In the genomic region with DNA sequence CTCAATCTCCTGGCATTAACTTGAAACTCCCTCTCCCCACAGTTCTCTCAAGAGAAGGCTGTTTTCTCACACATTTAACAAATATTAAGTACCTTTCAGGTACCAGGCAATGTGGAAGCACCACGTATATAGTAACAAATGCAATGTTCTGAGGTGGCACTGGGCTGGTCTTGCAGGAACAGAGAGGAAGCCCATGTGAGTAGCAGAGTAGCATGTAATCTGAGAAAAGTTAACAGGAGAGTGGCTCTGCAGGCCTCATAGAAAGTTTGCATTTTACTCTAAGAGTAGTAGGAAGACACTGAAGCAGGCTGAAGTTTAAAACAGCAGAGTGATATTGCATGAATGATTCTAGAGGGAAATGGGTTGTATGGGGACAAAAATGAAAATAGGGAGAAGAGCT, we compare ENCODE assay signal across 14 cellular contexts. TPM values are rescaled to one million over a fixed set of nuclear protein-coding genes. Genes with fewer than 3 reads are reported as not detected.
DNase-seq lines count a peak whose midpoint lies in the region; ATAC-seq, FAIRE-seq and TF ChIP-seq lines count a peak whose summit lies in the region.
"Had no signal": no experiment of that assay in that cellular context is flagged by ENCODE, and none has a peak within 500 bp of the region (broad histone marks: within the 10 kb centered on the region; RNA-seq: fewer than 3 reads in every experiment).

No MANE protein-coding gene starts in this region.

- H3K23ac ChIP-seq in H1 (ENCODE audit: insufficient read length) (no peak overlapping the region), neuronal stem cell (ENCODE audit: low read depth, low read length, poor library complexity) (no peak overlapping the region)

- POLR2A ChIA-PET in Panc1 (lab: Charles Lee) = no interaction called here
- POLR2A ChIA-PET in H1 (lab: Charles Lee; ENCODE audit: partially characterized antibody) = interaction anchor here (1.1 kb wide), 1 partner anchor 21 kb away, joined by 3 read pairs; no protein-coding TSS in a partner anchor

- H4K8ac ChIP-seq in H1 (ENCODE audit: extremely low read depth, insufficient read depth, low read length) = no peak overlapping the region
- no peak overlapping the region for H4K8ac ChIP-seq in neuronal stem cell (ENCODE audit: low read depth, low read length)

- H3K79me2 ChIP-seq in GM23338 (replicated peaks; ENCODE audit: insufficient read depth) = no peaks in the 10 kb centered on the region
- H3K79me2 ChIP-seq in H1 (ENCODE audit: control insufficient read depth in 1 of 2, insufficient read depth in 2 of 2, low read length in 2 of 2) = no peaks in the 10 kb centered on the region

- no peak overlapping the region for H2BK20ac ChIP-seq in H1 (ENCODE audit: low read length)

- peak overlapping the region; percentile 52 for H3K56ac ChIP-seq in H1 (replicated peaks; ENCODE audit: insufficient read length, low read depth, low read length)

- peaks cover 60% of the 10 kb centered on the region for H3K4me1 ChIP-seq in GM23338 (ENCODE audit: insufficient read depth)
- peaks cover 28% of the 10 kb centered on the region for H3K4me1 ChIP-seq in Panc1 (ENCODE audit: control insufficient read depth, insufficient read depth, low read length)
- peaks cover 8 to 20% (median 12%) of the 10 kb centered on the region in 4 experiments; a peak in 5 of 7 replicates for H3K4me1 ChIP-seq in H1 (replicated peaks in 1 of 4; ENCODE audit: control insufficient read depth in 3 of 4, insufficient read depth in 4 of 4, low read length in 3 of 4)
- H3K4me1 ChIP-seq in neuronal stem cell (ENCODE audit: control insufficient read depth in 2 of 2, insufficient read depth in 1 of 2, low read depth in 1 of 2, low read length in 2 of 2) = peaks cover 0 to 2% of the 10 kb centered on the region in 2 donors

- no peak overlapping the region for H3K4me3 Mint-ChIP-seq in GM23338

- H3K9me3 Mint-ChIP-seq in GM23338 = no peaks in the 10 kb centered on the region

- intact Hi-C loops in Panc1 (cut with micrococcal nuclease; ENCODE audit: unreplicated experiment) = no loop called here

- no peak for FAIRE-seq in H1 (lab: Jason Lieb, UNC)
- FAIRE-seq: HepG2 had no signal

- no peak for TF ChIP-seq POLR2A in H1 (IDR thresholded peaks at IDR 0.05; ENCODE audit: control extremely low read depth in 1 of 2, low read depth in 2 of 2, low read length in 2 of 2)

- in situ Hi-C loops in Panc1 (cut with HindIII; ENCODE audit: low pct_unique_long_range_greater_than_20kb, low sequenced_read_pairs) = no loop called here

- no peak overlapping the region for H4K5ac ChIP-seq in H1 (ENCODE audit: insufficient read length, low read depth, low read length)

- no peaks in the 10 kb centered on the region for H3K36me3 ChIP-seq in GM23338 (ENCODE audit: insufficient read depth)
- H3K36me3 ChIP-seq in Panc1 (ENCODE audit: control insufficient read depth, insufficient read depth, low read length) = no peaks in the 10 kb centered on the region
- no peaks in the 10 kb centered on the region for H3K36me3 ChIP-seq in H1 (ENCODE audit: control insufficient read depth in 2 of 4, insufficient read depth in 4 of 4, low read length in 3 of 4)
- no peaks in the 10 kb centered on the region for H3K36me3 ChIP-seq in neuronal stem cell (replicated peaks in 1 of 2; ENCODE audit: control insufficient read depth in 2 of 2, insufficient read depth in 2 of 2, low read length in 2 of 2)

- H3K27ac Mint-ChIP-seq in GM23338 = no peak overlapping the region

- TF ChIP-seq EP300 in H1 (IDR thresholded peaks at IDR 0.05; ENCODE audit: borderline replicate concordance in 1 of 2, low read depth in 2 of 2, low read length in 2 of 2) = no peak

- no peak overlapping the region for H2BK12ac ChIP-seq in H1 (ENCODE audit: low read depth, low read length)
- H2BK12ac ChIP-seq in neuronal stem cell (ENCODE audit: low read length) = no peak overlapping the region

- H2BK15ac ChIP-seq in H1 (ENCODE audit: low read length) = peak overlapping the region; percentile 33; the same call in 1 of the 2 replicates
- no peak overlapping the region for H2BK15ac ChIP-seq in neuronal stem cell (ENCODE audit: low read length)

- WGBS in H1 (ENCODE audit: extremely low coverage in 1 of 2, insufficient coverage in 1 of 2, insufficient read length in 1 of 2, insufficient replicate concordance in 2 of 2, low coverage in 1 of 2, low lambda C conversion rate in 2 of 2, missing lambda C conversion rate in 1 of 2), 2 experiments = 35% methylated on average over 1 of the region's 1 CpG; no CpG with 5 or more reads in 1 of the 2 experiments
- no CpG with 5 or more reads among the region's 1 CpG for WGBS in neuronal stem cell (ENCODE audit: extremely low coverage in 2 of 2, insufficient read length in 2 of 2, insufficient replicate concordance in 1 of 2), 2 donors

- TF ChIP-seq CTCF in GM23338 (conservative IDR thresholded peaks at IDR 0.05; ENCODE audit: low read depth in 2 of 2) (no peak), Panc1 (IDR thresholded peaks at IDR 0.05) (no peak), H1 (IDR thresholded peaks at IDR 0.05; ENCODE audit: control extremely low read depth in 1 of 3, insufficient read depth in 1 of 3, low read depth in 1 of 3, low read length in 3 of 3) (no peak)

- H3K9me3 ChIP-seq in Panc1 (ENCODE audit: control insufficient read depth, insufficient read depth, low read depth, low read length) (no peaks in the 10 kb centered on the region), H1 (ENCODE audit: insufficient read depth in 2 of 2, low read depth in 1 of 2, low read length in 1 of 2) (no peaks in the 10 kb centered on the region), neuronal stem cell (replicated peaks in 1 of 2; ENCODE audit: control insufficient read depth in 2 of 2, insufficient read depth in 1 of 2, low read depth in 1 of 2, low read length in 2 of 2) (no peaks in the 10 kb centered on the region)
- H3K9me3 ChIP-seq: Caco-2 had no signal

- no peak overlapping the region for H3K4me3 ChIP-seq in GM23338
- H3K4me3 ChIP-seq in Panc1 (ENCODE audit: low read depth in 2 of 2, low read length in 2 of 2) = no peak overlapping the region
- no peak overlapping the region for H3K4me3 ChIP-seq in H1 (ENCODE audit: extremely low read depth in 1 of 4, insufficient read depth in 2 of 4, low read depth in 3 of 4, low read length in 4 of 4)
- H3K4me3 ChIP-seq in neuronal stem cell (ENCODE audit: low read length in 2 of 2) = no peak overlapping the region

- H3K79me1 ChIP-seq in H1 (ENCODE audit: low read depth, low read length) (no peaks in the 10 kb centered on the region), neuronal stem cell (ENCODE audit: low read depth, low read length) (no peaks in the 10 kb centered on the region)

- H4K91ac ChIP-seq in H1 (replicated peaks; ENCODE audit: insufficient read length, low read length) (no peak overlapping the region), neuronal stem cell (ENCODE audit: low read depth, low read length, poor library complexity) (no peak overlapping the region)

- H3K27me3 ChIP-seq in GM23338 (ENCODE audit: insufficient read depth) (no peaks in the 10 kb centered on the region), Panc1 (ENCODE audit: control insufficient read depth, insufficient read depth, low read length) (no peaks in the 10 kb centered on the region), H1 (replicated peaks in 1 of 4; ENCODE audit: control insufficient read depth in 3 of 4, extremely low read depth in 1 of 4, insufficient read depth in 3 of 4, low read length in 3 of 4) (no peaks in the 10 kb centered on the region), neuronal stem cell (ENCODE audit: control insufficient read depth in 3 of 3, insufficient read depth in 3 of 3, low read depth in 1 of 3, low read length in 3 of 3) (no peaks in the 10 kb centered on the region)

- DNase-seq in GM23338 (ENCODE audit: low spot score) (peak; percentile 30), Panc1 (ENCODE audit: low read depth, low spot score) (no peak), H1 (ENCODE audit: low read depth in 1 of 2, low spot score in 2 of 2) (no peak), neuronal stem cell (ENCODE audit: low spot score) (no peak), glomerular visceral epithelial cell (ENCODE audit: extremely low spot score) (no peak), SW480 (ENCODE audit: low spot score) (no peak)
- DNase-seq: AML-193, Caco-2, Kasumi-1, NCI-H1417 treated with DMSO at 0.1 percent for 48 hours, NCI-H2081, NCI-H524 had no signal

- H2BK5ac ChIP-seq in H1 (ENCODE audit: low read depth, low read length) (peak overlapping the region; percentile 62; the same call in 1 of the 2 replicates), neuronal stem cell (ENCODE audit: low read length) (no peak overlapping the region)

- no peaks in the 10 kb centered on the region for H3K9me2 ChIP-seq in GM23338 (ENCODE audit: insufficient read depth)

- H3K4ac ChIP-seq in H1 (replicated peaks; ENCODE audit: insufficient read length, low read depth, low read length) (no peak overlapping the region), neuronal stem cell (ENCODE audit: low read length) (no peak overlapping the region)

- H3K14ac ChIP-seq in H1 (ENCODE audit: insufficient read length) (no peak overlapping the region), neuronal stem cell (ENCODE audit: low read length) (no peak overlapping the region)

- peaks cover 5% of the 10 kb centered on the region; the same call in 1 of the 2 replicates for H3F3A ChIP-seq in GM23338 (replicated peaks; ENCODE audit: low read depth)

- no peaks in the 10 kb centered on the region for H3K36me3 Mint-ChIP-seq in GM23338 (ENCODE audit: low read depth)

- H3K27me3 Mint-ChIP-seq in GM23338 (ENCODE audit: insufficient read depth, low read depth, poor library complexity) = peaks cover 4% of the 10 kb centered on the region

- H4K20me1 ChIP-seq in GM23338 (replicated peaks; ENCODE audit: insufficient read depth) (no peaks in the 10 kb centered on the region), H1 (replicated peaks in 1 of 2; ENCODE audit: control insufficient read depth in 1 of 2, insufficient read depth in 2 of 2, low read length in 2 of 2) (no peaks in the 10 kb centered on the region)

- H3K18ac ChIP-seq in H1 (ENCODE audit: extremely low read depth, low read length) (peak overlapping the region; percentile 80), neuronal stem cell (ENCODE audit: low read length) (no peak overlapping the region)

- ATAC-seq in GM23338 (peak; percentile 59), Panc1 (peak; percentile 69), GM21528 (IDR thresholded peaks at IDR 0.05; ENCODE audit: low FRiP score, unreplicated experiment) (no peak)
- ATAC-seq: HepG2 had no signal

- H3K27ac ChIP-seq in GM23338 (ENCODE audit: low read depth) (peak overlapping the region; percentile 68), Panc1 (ENCODE audit: low read length) (peak overlapping the region; percentile 86), H1 (ENCODE audit: low read depth, low read length) (no peak overlapping the region; the same call in 1 of the 2 replicates), neuronal stem cell (replicated peaks; ENCODE audit: low read length) (no peak overlapping the region)

- H2AK5ac ChIP-seq in H1 (ENCODE audit: low read depth, low read length) (no peak overlapping the region), neuronal stem cell (ENCODE audit: low read depth, low read length) (no peak overlapping the region)

- no peak for TF ChIP-seq RAD21 in H1 (IDR thresholded peaks at IDR 0.05 in 1 of 2, conservative IDR thresholded peaks at IDR 0.05 in 1 of 2; ENCODE audit: low read depth in 2 of 2, low read length in 2 of 2)

- CTCF ChIA-PET in Panc1 (lab: Charles Lee) (no interaction called here), H1 (lab: Charles Lee; ENCODE audit: partially characterized antibody) (interaction anchor here (0.6 to 2.3 kb wide), 2 partner anchors 24 to 33 kb away, joined by 4 to 7 read pairs; no protein-coding TSS in a partner anchor)

- no peaks in the 10 kb centered on the region; the same call in 1 of the 2 replicates for H3K23me2 ChIP-seq in H1 (ENCODE audit: low read depth, low read length)

- H2AFZ ChIP-seq in GM23338 = no peak overlapping the region
- H2AFZ ChIP-seq in H1 (ENCODE audit: low read length) = no peak overlapping the region
- peak overlapping the region; percentile 2 for H2AFZ ChIP-seq in neuronal stem cell (ENCODE audit: low read length)

- H3K4me2 ChIP-seq in GM23338 = peak overlapping the region; percentile 41
- H3K4me2 ChIP-seq in H1 (ENCODE audit: insufficient read depth in 1 of 2, low read depth in 2 of 2, low read length in 2 of 2) = peak overlapping the region in 1 of 2 experiments; percentile 18; a peak in 1 of 4 replicates
- H3K4me2 ChIP-seq in neuronal stem cell (ENCODE audit: insufficient read depth, low read length, poor library complexity, severe bottlenecking) = no peak overlapping the region

- no TSS peak for BruUV-seq in Panc1 (replicated peaks; lab: Mats Ljungman, UMichigan)

- H2BK120ac ChIP-seq in H1 (replicated peaks; ENCODE audit: low read depth, low read length) (peak overlapping the region; percentile 3), neuronal stem cell (ENCODE audit: low read depth, low read length) (no peak overlapping the region)

- H3K9ac ChIP-seq in H1 (replicated peaks in 1 of 4; ENCODE audit: extremely low read depth in 1 of 4, low read depth in 3 of 4, low read length in 3 of 4) (no peak overlapping the region), neuronal stem cell (ENCODE audit: low read depth, low read length, poor library complexity) (no peak overlapping the region)

- peaks cover 19% of the 10 kb centered on the region for H3K4me1 Mint-ChIP-seq in GM23338

RNA-seq across cellular contexts. Expression of a gene that starts 21.0 kb away (rescaled TPM):
- total RNA-seq in GM23338 (2014; rRNA removed; shearing (Covaris generic)) = 79.3 and 81.2 TPM in 2 replicates
- polyA plus RNA-seq in GM23338 (2016; fragmentation: Nextera tagmentation; extraction: Ambion mirVana) (51.5 and 62.1 TPM in 2 replicates), H1 (2011; rRNA removed) (11.8 and 19.5 TPM in 2 replicates)
- total RNA-seq in Panc1 (2021; ENCODE audit: unreplicated experiment) = 34.2 TPM
- polyA plus RNA-seq in Panc1 (2012; ENCODE audit: insufficient read length) = 18.4 TPM
- 61.3 and 61.4 TPM in 2 replicates for total RNA-seq in H1 (2021; fragmentation: NEBNext Ultra II Directional; extraction: Animal tissue kit (Norgen Biotek cat#: 25700))
- 16.8 TPM for polyA plus RNA-seq in H1 (2011; cell fraction: cytosol; rRNA removed)
- 14.6 TPM for polyA plus RNA-seq in H1 (2011; cell fraction: nucleus; rRNA removed)
- polyA plus RNA-seq in H1 (2012, experiment 1 of 2) = 30.0 to 45.5 TPM (median 33.7 TPM) in 4 replicates
- 3.2 TPM for polyA plus RNA-seq in H1 (2012, experiment 2 of 2)
- polyA plus RNA-seq in H1 (2013, experiment 1 of 2) = 54.2 TPM
- 50.5 TPM for polyA plus RNA-seq in H1 (2013, experiment 2 of 2)
- polyA minus RNA-seq in H1 (2011; rRNA and poly(A)+ RNA removed) = 42.1 and 46.2 TPM in 2 replicates
- 31.3 TPM for polyA minus RNA-seq in H1 (2011; cell fraction: cytosol; rRNA and poly(A)+ RNA removed)
- polyA minus RNA-seq in H1 (2011; cell fraction: nucleus; rRNA and poly(A)+ RNA removed) = 38.9 TPM
- 25.4 TPM for polyA plus RNA-seq in neuronal stem cell (2013, experiment 1 of 2)
- 26.0 TPM for polyA plus RNA-seq in neuronal stem cell (2013, experiment 2 of 2)

Comparison
In these comparisons a context has a peak if more than half of its experiments do, and no peak if none do; other contexts are left out.
1. H3K27ac ChIP-seq: peak in GM23338 (single experiment) and Panc1 (single experiment); none in H1 (single experiment) and neuronal stem cell (single experiment).